ENCODE assay signal across 30 cellular contexts in genomic region chr2:117339980-117340379, GRCh38.
"Had no signal": no experiment of that assay in that cellular context is flagged by ENCODE, and none has a peak within 500 bp of the region (broad histone marks: within the 10 kb centered on the region; RNA-seq: fewer than 3 reads in every experiment).

No MANE protein-coding gene starts in this region.

- H3K4me3 ChIP-seq: ascending aorta, breast epithelium, cardiac muscle cell, coronary artery, dorsolateral prefrontal cortex, esophagus squamous epithelium had no signal

- ATAC-seq: activated naive CD4-positive, alpha-beta T cell treated with anti-CD3 and anti-CD28 coated beads, Interleukin-2, amount 50 U/mL, for 72 hours; activated T-cell treated with anti-CD3 and anti-CD28 coated beads, Interleukin-2, amount 50 U/mL, for 72 hours; T-helper 17 cell had no signal

- H3K36me3 ChIP-seq: ascending aorta, breast epithelium, cardiac muscle cell, esophagus squamous epithelium had no signal

- H3K27me3 ChIP-seq: ascending aorta, breast epithelium, cardiac muscle cell, dorsolateral prefrontal cortex, esophagus squamous epithelium had no signal

- H3K4me1 ChIP-seq: ascending aorta, breast epithelium, esophagus squamous epithelium had no signal

- DNase-seq: activated CD4-positive, alpha-beta memory T cell treated with anti-CD3 and anti-CD28 coated beads, Interleukin-2, amount 10 ng/mL, durations not matched to agents 7 days and 5 days; activated CD4-positive, alpha-beta T cell treated with anti-CD3 and anti-CD28 coated beads for 1 hour; activated CD4-positive, alpha-beta T cell treated with anti-CD3 and anti-CD28 coated beads for 4 hours; activated CD4-positive, alpha-beta T cell treated with anti-CD3 and anti-CD28 coated beads, Interleukin-2, amount 10 ng/mL, durations not matched to agents 7 days and 5 days; activated CD4-positive, alpha-beta T cell treated with anti-CD3 and anti-CD28 coated beads, Interleukin-2, amount 50 U/mL, for 4 hours; activated CD8-positive, alpha-beta memory T cell treated with anti-CD3 and anti-CD28 coated beads, Interleukin-2, amount 50 U/mL, for 48 hours; activated gamma-delta T cell; activated naive CD4-positive, alpha-beta T cell; activated naive CD4-positive, alpha-beta T cell treated with anti-CD3 and anti-CD28 coated beads, Interleukin-2, amount 10 ng/mL, durations not matched to agents 7 days and 5 days; activated naive CD8-positive, alpha-beta T cell treated with anti-CD3 and anti-CD28 coated beads, Interleukin-2, amount 10 ng/mL, durations not matched to agents 7 days and 5 days; activated T-cell treated with anti-CD3 and anti-CD28 coated beads for 4 hours; activated T-cell treated with anti-CD3 and anti-CD28 coated beads, Interleukin-2, amount 50 U/mL, for 24 hours; activated T-cell treated with anti-CD3 and anti-CD28 coated beads, Interleukin-2, amount 50 U/mL, for 72 hours; central memory CD4-positive, alpha-beta T cell; cerebellar nuclear complex; dorsolateral prefrontal cortex; effector memory CD4-positive, alpha-beta T cell; endodermal cell; esophagus squamous epithelium; foreskin melanocyte; head of caudate nucleus; T-helper 1 cell; T-helper 17 cell; T1000 had no signal

- H3K27ac ChIP-seq: ascending aorta, breast epithelium, cardiac muscle cell, coronary artery, dorsolateral prefrontal cortex, epithelial cell of prostate, esophagus squamous epithelium had no signal

- H3K9me3 ChIP-seq: ascending aorta, breast epithelium, esophagus squamous epithelium had no signal
